In the genomic region with DNA sequence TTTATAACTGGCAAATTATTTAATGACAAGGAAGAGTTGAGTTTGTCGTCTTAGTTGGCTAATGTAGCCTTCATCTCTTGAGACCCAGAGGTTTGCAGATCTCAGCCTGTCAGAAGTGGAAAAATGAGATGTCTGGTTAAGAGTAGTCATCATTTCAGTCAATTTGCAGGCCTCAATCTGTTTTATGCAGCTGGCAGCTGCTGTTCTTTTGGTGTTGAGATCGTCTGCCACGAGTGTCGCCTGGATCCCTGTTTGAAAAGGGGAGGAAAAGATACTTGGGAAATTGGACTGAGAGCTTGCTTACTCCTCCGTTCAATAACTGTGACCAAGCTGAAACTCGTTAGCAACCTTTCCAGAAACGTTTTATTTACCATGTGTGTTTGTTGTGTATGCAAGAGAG, we compare ENCODE assay signal across 11 cellular contexts. TPM values are rescaled to one million over a fixed set of nuclear protein-coding genes. Genes with fewer than 3 reads are reported as not detected.
A peak's percentile ranks its signal among the peaks of the same experiment; 100 is the strongest.
DNase-seq lines count a peak whose midpoint lies in the region; ATAC-seq, FAIRE-seq and TF ChIP-seq lines count a peak whose summit lies in the region.
"Had no signal": no experiment of that assay in that cellular context is flagged by ENCODE, and none has a peak within 500 bp of the region (broad histone marks: within the 10 kb centered on the region; RNA-seq: fewer than 3 reads in every experiment).

No MANE protein-coding gene starts in this region.

- ATAC-seq in activated T-helper 17 cell treated with anti-CD3 and anti-CD28 coated beads, Interleukin-2, amount 50 U/mL, for 72 hours (replicated peaks) = no peak

- H3K27me3 ChIP-seq in keratinocyte (ENCODE audit: control insufficient read depth, extremely low read depth, insufficient read depth, low read length) (no peaks in the 10 kb centered on the region), suprapubic skin (no peaks in the 10 kb centered on the region)

- peaks cover 21% of the 10 kb centered on the region for H3K4me1 Mint-ChIP-seq in activated CD4-positive, alpha-beta T cell treated with anti-CD3 and anti-CD28 coated beads, Interleukin-2, amount 10 ng/mL, durations not matched to agents 24 days and 14 days
- H3K4me1 Mint-ChIP-seq in activated T-helper 17 cell treated with anti-CD3 and anti-CD28 coated beads, Interleukin-2, amount 50 U/mL, for 72 hours = peaks cover 10% of the 10 kb centered on the region

- peak overlapping the region; percentile 98 for H3K27ac ChIP-seq in keratinocyte (ENCODE audit: control insufficient read depth, insufficient read depth, low read length)
- peak overlapping the region; percentile 96 for H3K27ac ChIP-seq in suprapubic skin

- intact Hi-C loops in activated CD4-positive, alpha-beta T cell treated with anti-CD3 and anti-CD28 coated beads, Interleukin-2, amount 10 ng/mL, durations not matched to agents 24 days and 14 days (cut with micrococcal nuclease) = loop anchor here (2.0 kb wide), 1 partner anchor 105 kb away; no protein-coding TSS in a partner anchor

- DNase-seq in activated CD4-positive, alpha-beta T cell treated with anti-CD3 and anti-CD28 coated beads, Interleukin-2, amount 10 ng/mL, durations not matched to agents 24 days and 14 days = no peak
- DNase-seq in activated CD4-positive, alpha-beta T cell treated with anti-CD3 and anti-CD28 coated beads for 1 hour = no peak
- DNase-seq in keratinocyte (ENCODE audit: low read depth, low spot score) (no peak), suprapubic skin (ENCODE audit: low spot score in 2 of 2) (no peak), cortex of kidney (lab: John Stamatoyannopoulos, UW) (no peak), dedifferentiated amniotic fluid mesenchymal stem cell (ENCODE audit: extremely low spot score) (no peak), Kasumi-1 (lab: John Stamatoyannopoulos, UW) (no peak)
- DNase-seq: activated effector memory CD4-positive, alpha-beta T cell treated with anti-CD3 and anti-CD28 coated beads, Interleukin-2, amount 50 U/mL, for 16 hours; AML-193; NCI-H2227 treated with DMSO at 0.1 percent for 48 hours had no signal

- H3K9me3 ChIP-seq in keratinocyte (ENCODE audit: control insufficient read depth, low read depth, low read length) (no peaks in the 10 kb centered on the region), suprapubic skin (no peaks in the 10 kb centered on the region)

- no peaks in the 10 kb centered on the region for H3K9me3 Mint-ChIP-seq in activated CD4-positive, alpha-beta T cell treated with anti-CD3 and anti-CD28 coated beads, Interleukin-2, amount 10 ng/mL, durations not matched to agents 24 days and 14 days
- no peaks in the 10 kb centered on the region for H3K9me3 Mint-ChIP-seq in activated T-helper 17 cell treated with anti-CD3 and anti-CD28 coated beads, Interleukin-2, amount 50 U/mL, for 72 hours

- H3K4me1 ChIP-seq in keratinocyte (ENCODE audit: control insufficient read depth, extremely low read depth, insufficient read depth, low read length) (peaks cover 47% of the 10 kb centered on the region), suprapubic skin (peaks cover 62% of the 10 kb centered on the region)

- H3K36me3 ChIP-seq in keratinocyte (ENCODE audit: control insufficient read depth in 2 of 2, extremely low read depth in 1 of 2, insufficient read depth in 2 of 2, low read length in 2 of 2) = peaks cover 2 to 14% of the 10 kb centered on the region in 2 experiments
- H3K36me3 ChIP-seq in suprapubic skin = no peaks in the 10 kb centered on the region

- H4K20me1 ChIP-seq in keratinocyte (ENCODE audit: control insufficient read depth, extremely low read depth, insufficient read depth, low read length) = peaks cover 18% of the 10 kb centered on the region

- TF ChIP-seq EP300 in suprapubic skin (IDR thresholded peaks at IDR 0.05) = no peak

- no peak overlapping the region for H2AFZ ChIP-seq in keratinocyte (ENCODE audit: control insufficient read depth, low read length)

- no peak for TF ChIP-seq POLR2A in suprapubic skin (IDR thresholded peaks at IDR 0.05)

- 24% methylated on average over 7 of the region's 7 CpGs for WGBS in suprapubic skin

- H3K9ac ChIP-seq in keratinocyte (ENCODE audit: control insufficient read depth, extremely low read depth, insufficient read depth, low read length) = peak overlapping the region; percentile 99

- H3K4me3 Mint-ChIP-seq in activated CD4-positive, alpha-beta T cell treated with anti-CD3 and anti-CD28 coated beads, Interleukin-2, amount 10 ng/mL, durations not matched to agents 24 days and 14 days = peak overlapping the region; percentile 89
- peak overlapping the region; percentile 91 for H3K4me3 Mint-ChIP-seq in activated T-helper 17 cell treated with anti-CD3 and anti-CD28 coated beads, Interleukin-2, amount 50 U/mL, for 72 hours

- TF ChIP-seq CTCF in keratinocyte (optimal IDR thresholded peaks at IDR 0.05 in 1 of 3, IDR thresholded peaks at IDR 0.05 in 1 of 3, conservative IDR thresholded peaks at IDR 0.05 in 1 of 3; ENCODE audit: extremely low read depth in 1 of 3, insufficient read depth in 2 of 3, low read length in 3 of 3) (no peak), suprapubic skin (IDR thresholded peaks at IDR 0.05) (no peak)

- H3K27me3 Mint-ChIP-seq in activated CD4-positive, alpha-beta T cell treated with anti-CD3 and anti-CD28 coated beads, Interleukin-2, amount 10 ng/mL, durations not matched to agents 24 days and 14 days = peaks cover 70% of the 10 kb centered on the region
- H3K27me3 Mint-ChIP-seq in activated T-helper 17 cell treated with anti-CD3 and anti-CD28 coated beads, Interleukin-2, amount 50 U/mL, for 72 hours = no peaks in the 10 kb centered on the region

- no peak overlapping the region for H3K27ac Mint-ChIP-seq in activated CD4-positive, alpha-beta T cell treated with anti-CD3 and anti-CD28 coated beads, Interleukin-2, amount 10 ng/mL, durations not matched to agents 24 days and 14 days
- H3K27ac Mint-ChIP-seq in activated T-helper 17 cell treated with anti-CD3 and anti-CD28 coated beads, Interleukin-2, amount 50 U/mL, for 72 hours = no peak overlapping the region

- FAIRE-seq in keratinocyte (lab: Jason Lieb, UNC) = no peak

- H3K4me2 ChIP-seq in keratinocyte (ENCODE audit: control insufficient read depth, extremely low read depth, insufficient read depth, low read depth, low read length) = peak overlapping the region; percentile 96

- H3K9me1 ChIP-seq in keratinocyte (ENCODE audit: control insufficient read depth, extremely low read depth, insufficient read depth, low read length) = peaks cover 3% of the 10 kb centered on the region

- H3K36me3 Mint-ChIP-seq in activated CD4-positive, alpha-beta T cell treated with anti-CD3 and anti-CD28 coated beads, Interleukin-2, amount 10 ng/mL, durations not matched to agents 24 days and 14 days (ENCODE audit: low read depth) = no peaks in the 10 kb centered on the region
- H3K36me3 Mint-ChIP-seq in activated T-helper 17 cell treated with anti-CD3 and anti-CD28 coated beads, Interleukin-2, amount 50 U/mL, for 72 hours (ENCODE audit: low read depth) = no peaks in the 10 kb centered on the region

- peak overlapping the region; percentile 93 to 99 (median 93) for H3K4me3 ChIP-seq in keratinocyte (ENCODE audit: control insufficient read depth in 2 of 3, extremely low read depth in 1 of 3, insufficient read depth in 2 of 3, low read depth in 1 of 3, low read length in 3 of 3)
- peak overlapping the region; percentile 90 for H3K4me3 ChIP-seq in suprapubic skin

- dilution Hi-C loops in keratinocyte (cut with MboI; ENCODE audit: extremely low pct_ligation_motif_present, low sequenced_read_pairs) = no loop called here

- H3K79me2 ChIP-seq in keratinocyte (ENCODE audit: control insufficient read depth, insufficient read depth, low read length) = peaks cover 78% of the 10 kb centered on the region

RNA-seq across cellular contexts. Expression of a gene that starts 2.3 kb away (rescaled TPM):
- total RNA-seq in activated CD4-positive, alpha-beta T cell treated with anti-CD3 and anti-CD28 coated beads, Interleukin-2, amount 10 ng/mL, durations not matched to agents 24 days and 14 days = 0.45 and 0.98 TPM in 2 replicates
- 1 to 10 TPM; 2.9 TPM for total RNA-seq in activated T-helper 17 cell treated with anti-CD3 and anti-CD28 coated beads, Interleukin-2, amount 50 U/mL, for 72 hours
- polyA plus RNA-seq in keratinocyte = 74.2 to 150 TPM (median 108 TPM) in 3 replicates
- 155 TPM for polyA plus RNA-seq in keratinocyte (2011; ENCODE audit: low read depth)
- 50.9 and 92.7 TPM in 2 replicates for polyA plus RNA-seq in keratinocyte (2011; cell fraction: cytosol; rRNA removed)
- polyA plus RNA-seq in keratinocyte (2011; cell fraction: nucleus; rRNA removed) = 274 and 308 TPM in 2 replicates
- 82.5 and 87.2 TPM in 2 replicates for polyA plus RNA-seq in keratinocyte (2012; ENCODE audit: low replicate concordance)
- polyA minus RNA-seq in keratinocyte = 123 to 447 TPM (median 330 TPM) in 3 replicates
- polyA minus RNA-seq in keratinocyte (2011; cell fraction: cytosol; rRNA and poly(A)+ RNA removed) = 83.3 TPM
- 519 and 1,062 TPM in 2 replicates for polyA minus RNA-seq in keratinocyte (2011; cell fraction: nucleus; rRNA and poly(A)+ RNA removed)
- total RNA-seq in suprapubic skin = 100 to 1,000 TPM in 1 of 4 donors, 10 to 100 TPM in 3; 39.8 to 107 (median 60.7) TPM

Comparison
In these comparisons a context has a peak if more than half of its experiments do, and no peak if none do; other contexts are left out.
1. RNA of a gene that starts 2.3 kb away (total RNA-seq): 39.8 to 107 TPM in suprapubic skin; 2.9 TPM in activated T-helper 17 cell treated with anti-CD3 and anti-CD28 coated beads, Interleukin-2, amount 50 U/mL, for 72 hours and 0.45 to 0.98 TPM in activated CD4-positive, alpha-beta T cell treated with anti-CD3 and anti-CD28 coated beads, Interleukin-2, amount 10 ng/mL, durations not matched to agents 24 days and 14 days; every median in the first group is over 10 times any median in the second.